Comparison of ENCODE assay signal across 23 cellular contexts in genomic region chr4:47729086-47729763, GRCh38.
DNase-seq lines count a peak whose midpoint lies in the region; ATAC-seq, FAIRE-seq and TF ChIP-seq lines count a peak whose summit lies in the region.
"Had no signal": no experiment of that assay in that cellular context is flagged by ENCODE, and none has a peak within 500 bp of the region (broad histone marks: within the 10 kb centered on the region; RNA-seq: fewer than 3 reads in every experiment).

No MANE protein-coding gene starts in this region.

- no peak for TF ChIP-seq CTCF in HepG2 (CRISPR knock-in tag; IDR thresholded peaks at IDR 0.05)
- TF ChIP-seq CTCF in right lobe of liver (IDR thresholded peaks at IDR 0.05) = no peak
- TF ChIP-seq CTCF in neural progenitor cell (IDR thresholded peaks at IDR 0.05) = no peak

- no peak for TF ChIP-seq RAD21 in HepG2 (CRISPR knock-in tag; IDR thresholded peaks at IDR 0.05)

- H2AFZ ChIP-seq in HepG2 (ENCODE audit: low read length) (no peak overlapping the region), neural progenitor cell (replicated peaks) (peak overlapping the region; percentile 38)
- H2AFZ ChIP-seq: GM23338 had no signal

- no peaks in the 10 kb centered on the region for H3K36me3 Mint-ChIP-seq in neural progenitor cell
- H3K36me3 Mint-ChIP-seq: CD4-positive, alpha-beta memory T cell had no signal

- no peak for TF ChIP-seq POLR2A in HepG2 (IDR thresholded peaks at IDR 0.05; ENCODE audit: insufficient read depth in 1 of 2, low read depth in 2 of 2, low read length in 2 of 2)
- TF ChIP-seq POLR2A in right lobe of liver (IDR thresholded peaks at IDR 0.05) = no peak

- ATAC-seq in HepG2 = no peak
- ATAC-seq in right lobe of liver = no peak
- ATAC-seq: A549, GM12878, GM23338, HCT116 had no signal

- H4K20me1 ChIP-seq in HepG2 (ENCODE audit: insufficient read depth, low read length) (no peaks in the 10 kb centered on the region), neural progenitor cell (ENCODE audit: low read depth) (no peaks in the 10 kb centered on the region)
- H4K20me1 ChIP-seq: BLaER1 had no signal

- H3K27ac Mint-ChIP-seq in neural progenitor cell = no peak overlapping the region
- H3K27ac Mint-ChIP-seq: CD4-positive, alpha-beta memory T cell had no signal

- intact Hi-C loops in HepG2 (cut with micrococcal nuclease; ENCODE audit: unreplicated experiment) = no loop called here
- intact Hi-C loops in right lobe of liver (cut with DNase I) = no loop called here

- peaks cover 8% of the 10 kb centered on the region for H3K9me3 Mint-ChIP-seq in neural progenitor cell
- H3K9me3 Mint-ChIP-seq: GM23338 had no signal

- no peak overlapping the region for H3K4me2 ChIP-seq in HepG2 (ENCODE audit: low read depth, low read length)
- no peak overlapping the region for H3K4me2 ChIP-seq in neural progenitor cell
- H3K4me2 ChIP-seq: A549, BLaER1, GM23338 had no signal

- no peak overlapping the region for H3K4me3 Mint-ChIP-seq in neural progenitor cell
- H3K4me3 Mint-ChIP-seq: CD4-positive, alpha-beta memory T cell; GM23338 had no signal

- FAIRE-seq in HepG2 (lab: Jason Lieb, UNC) = no peak
- FAIRE-seq: A549, GM12878, GM19239 had no signal

- H3K27me3 Mint-ChIP-seq in neural progenitor cell (ENCODE audit: insufficient read depth, low read depth) = peaks cover 3% of the 10 kb centered on the region

- peaks cover 15% of the 10 kb centered on the region for H3K4me1 Mint-ChIP-seq in neural progenitor cell
- H3K4me1 Mint-ChIP-seq: CD4-positive, alpha-beta memory T cell; GM23338 had no signal

- no peak overlapping the region for H3K9ac ChIP-seq in HepG2 (ENCODE audit: insufficient read depth, low read depth, low read length)
- H3K9ac ChIP-seq in neural progenitor cell = no peak overlapping the region
- H3K9ac ChIP-seq: BLaER1 had no signal

- H3K36me3 ChIP-seq in HepG2 (replicated peaks in 1 of 2; ENCODE audit: control insufficient read depth in 1 of 2, insufficient read depth in 2 of 2, low read length in 2 of 2) = no peaks in the 10 kb centered on the region
- H3K36me3 ChIP-seq in right lobe of liver = no peaks in the 10 kb centered on the region
- H3K36me3 ChIP-seq in neural progenitor cell = no peaks in the 10 kb centered on the region
- H3K36me3 ChIP-seq: BLaER1 had no signal

- in situ Hi-C loops in HepG2 (cut with HindIII; ENCODE audit: extremely low pct_ligation_motif_present, low pct_unique_long_range_greater_than_20kb) = no loop called here
- in situ Hi-C loops in ACHN (cut with HindIII; ENCODE audit: low pct_ligation_motif_present, low pct_unique_long_range_greater_than_20kb, low sequenced_read_pairs) = no loop called here

- 57% methylated on average over 6 of the region's 6 CpGs for WGBS in HepG2 (ENCODE audit: low lambda C conversion rate)
- 81% methylated on average over 6 of the region's 6 CpGs for WGBS in right lobe of liver (ENCODE audit: insufficient coverage, low coverage, low lambda C conversion rate, missing lambda C conversion rate)

- TF ChIP-seq EP300 in HepG2 (IDR thresholded peaks at IDR 0.05; ENCODE audit: low read depth in 2 of 2, low read length in 2 of 2) (no peak), HepG2 (CRISPR knock-in tag; IDR thresholded peaks at IDR 0.05; ENCODE audit: borderline replicate concordance) (no peak)

- no peak overlapping the region for H3K4me3 ChIP-seq in HepG2 (replicated peaks in 1 of 3; ENCODE audit: insufficient read depth in 1 of 3, low read depth in 2 of 3, low read length in 3 of 3)
- H3K4me3 ChIP-seq in right lobe of liver = no peak overlapping the region
- no peak overlapping the region for H3K4me3 ChIP-seq in neural progenitor cell
- H3K4me3 ChIP-seq: A549, BLaER1, GM12878, GM23338 had no signal

- CTCF ChIA-PET in HepG2 (lab: Yijun Ruan, JAX; ENCODE audit: low intra/inter-chr PET ratio, low total read pairs) = no interaction called here

- no peaks in the 10 kb centered on the region for H3F3A ChIP-seq in neural progenitor cell (ENCODE audit: low read depth)

- H3K27ac ChIP-seq in HepG2 (ENCODE audit: extremely low read length, insufficient read depth, low read length) (no peak overlapping the region), right lobe of liver (no peak overlapping the region), neural progenitor cell (no peak overlapping the region)
- H3K27ac ChIP-seq: A549, BLaER1 had no signal

- H3K9me3 ChIP-seq in HepG2 (ENCODE audit: low read length) (no peaks in the 10 kb centered on the region), right lobe of liver (no peaks in the 10 kb centered on the region), neural progenitor cell (ENCODE audit: low read depth) (no peaks in the 10 kb centered on the region)
- H3K9me3 ChIP-seq: A549, BLaER1 had no signal

- POLR2A ChIA-PET in HepG2 (lab: Yijun Ruan, JAX) = no interaction called here

- BruUV-seq in HepG2 (replicated peaks; lab: Mats Ljungman, UMichigan) = no TSS peak

- no peaks in the 10 kb centered on the region; a peak in 1 of 5 replicates for H3K27me3 ChIP-seq in HepG2 (ENCODE audit: control insufficient read depth in 1 of 2, insufficient read depth in 2 of 2, low read length in 2 of 2)
- no peaks in the 10 kb centered on the region for H3K27me3 ChIP-seq in right lobe of liver
- no peaks in the 10 kb centered on the region for H3K27me3 ChIP-seq in neural progenitor cell
- H3K27me3 ChIP-seq: BLaER1 had no signal

- DNase-seq in HepG2 (ENCODE audit: low spot score) (no peak), right lobe of liver (no peak), fibroblast of gingiva (ENCODE audit: low read depth) (peak; percentile 59), neural progenitor cell (ENCODE audit: low spot score) (no peak), ACHN (no peak), HCEC 1CT (no peak), NCI-H2196 (lab: John Stamatoyannopoulos, UW; ENCODE audit: unreplicated experiment) (no peak)
- DNase-seq: CD4-positive, alpha-beta memory T cell; DMS153; GF-D8; NCI-H1105 treated with DMSO at 0.1 percent for 48 hours; NCI-H187; NCI-H2107; NCI-H226; NCI-H524; NCI-H82; SIG-M5 had no signal

- H3K79me2 ChIP-seq in HepG2 (ENCODE audit: insufficient read depth, low read length) (no peaks in the 10 kb centered on the region), neural progenitor cell (ENCODE audit: low read depth) (no peaks in the 10 kb centered on the region)

- H3K4me1 ChIP-seq in HepG2 (ENCODE audit: insufficient read depth, low read length) = peaks cover 35% of the 10 kb centered on the region
- no peaks in the 10 kb centered on the region for H3K4me1 ChIP-seq in right lobe of liver
- no peaks in the 10 kb centered on the region for H3K4me1 ChIP-seq in neural progenitor cell
- H3K4me1 ChIP-seq: A549, BLaER1 had no signal

TF ChIP-seq in HepG2, 621 proteins besides CTCF, POLR2A, EP300 and RAD21 (continues in another document):
- TF ChIP-seq, protein P1, sequence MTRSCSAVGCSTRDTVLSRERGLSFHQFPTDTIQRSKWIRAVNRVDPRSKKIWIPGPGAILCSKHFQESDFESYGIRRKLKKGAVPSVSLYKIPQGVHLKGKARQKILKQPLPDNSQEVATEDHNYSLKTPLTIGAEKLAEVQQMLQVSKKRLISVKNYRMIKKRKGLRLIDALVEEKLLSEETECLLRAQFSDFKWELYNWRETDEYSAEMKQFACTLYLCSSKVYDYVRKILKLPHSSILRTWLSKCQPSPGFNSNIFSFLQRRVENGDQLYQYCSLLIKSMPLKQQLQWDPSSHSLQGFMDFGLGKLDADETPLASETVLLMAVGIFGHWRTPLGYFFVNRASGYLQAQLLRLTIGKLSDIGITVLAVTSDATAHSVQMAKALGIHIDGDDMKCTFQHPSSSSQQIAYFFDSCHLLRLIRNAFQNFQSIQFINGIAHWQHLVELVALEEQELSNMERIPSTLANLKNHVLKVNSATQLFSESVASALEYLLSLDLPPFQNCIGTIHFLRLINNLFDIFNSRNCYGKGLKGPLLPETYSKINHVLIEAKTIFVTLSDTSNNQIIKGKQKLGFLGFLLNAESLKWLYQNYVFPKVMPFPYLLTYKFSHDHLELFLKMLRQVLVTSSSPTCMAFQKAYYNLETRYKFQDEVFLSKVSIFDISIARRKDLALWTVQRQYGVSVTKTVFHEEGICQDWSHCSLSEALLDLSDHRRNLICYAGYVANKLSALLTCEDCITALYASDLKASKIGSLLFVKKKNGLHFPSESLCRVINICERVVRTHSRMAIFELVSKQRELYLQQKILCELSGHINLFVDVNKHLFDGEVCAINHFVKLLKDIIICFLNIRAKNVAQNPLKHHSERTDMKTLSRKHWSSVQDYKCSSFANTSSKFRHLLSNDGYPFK (CRISPR knock-in tag; IDR thresholded peaks at IDR 0.05; ENCODE audit: borderline replicate concordance) = no peak
- TF ChIP-seq, protein P2, sequence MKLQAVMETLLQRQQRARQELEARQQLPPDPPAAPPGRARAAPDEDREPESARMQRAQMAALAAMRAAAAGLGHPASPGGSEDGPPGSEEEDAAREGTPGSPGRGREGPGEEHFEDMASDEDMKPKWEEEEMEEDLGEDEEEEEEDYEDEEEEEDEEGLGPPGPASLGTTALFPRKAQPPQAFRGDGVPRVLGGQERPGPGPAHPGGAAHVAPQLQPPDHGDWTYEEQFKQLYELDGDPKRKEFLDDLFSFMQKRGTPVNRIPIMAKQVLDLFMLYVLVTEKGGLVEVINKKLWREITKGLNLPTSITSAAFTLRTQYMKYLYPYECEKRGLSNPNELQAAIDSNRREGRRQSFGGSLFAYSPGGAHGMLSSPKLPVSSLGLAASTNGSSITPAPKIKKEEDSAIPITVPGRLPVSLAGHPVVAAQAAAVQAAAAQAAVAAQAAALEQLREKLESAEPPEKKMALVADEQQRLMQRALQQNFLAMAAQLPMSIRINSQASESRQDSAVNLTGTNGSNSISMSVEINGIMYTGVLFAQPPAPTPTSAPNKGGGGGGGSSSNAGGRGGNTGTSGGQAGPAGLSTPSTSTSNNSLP (IDR thresholded peaks at IDR 0.05; ENCODE audit: low read depth, low read length) = no peak
